ENCODE assay signal across 7 cellular contexts in the genomic region with DNA sequence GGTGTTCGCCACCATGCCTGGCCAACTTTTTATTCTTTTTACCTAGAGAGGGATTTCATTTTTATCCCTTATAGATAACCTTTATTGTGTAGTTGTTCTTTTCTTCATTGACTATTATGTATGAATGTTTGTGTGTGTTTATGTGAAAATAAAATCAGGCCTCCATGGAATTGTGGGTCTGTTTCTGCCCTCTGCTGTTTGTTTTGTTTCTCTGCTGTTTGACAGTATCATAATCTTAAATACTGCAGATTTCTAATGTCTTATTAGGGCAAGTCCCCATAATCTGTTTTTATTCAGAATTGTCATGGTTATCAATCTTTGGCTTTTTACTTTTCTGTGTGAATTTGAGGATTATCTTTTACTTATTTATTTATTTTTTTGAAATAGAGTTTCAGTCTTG. TPM values are rescaled to one million over a fixed set of nuclear protein-coding genes. Genes with fewer than 3 reads are reported as not detected.
A peak's percentile ranks its signal among the peaks of the same experiment; 100 is the strongest.
DNase-seq lines count a peak whose midpoint lies in the region; ATAC-seq, FAIRE-seq and TF ChIP-seq lines count a peak whose summit lies in the region.
"Not testable (repeated sequence)": the region's sequence is repeated elsewhere in the genome, so short reads cannot be mapped to it uniquely, and the experiment has no call there.

No MANE protein-coding gene starts in this region.

- TF ChIP-seq CTCF in CD4-positive, alpha-beta T cell (IDR thresholded peaks at IDR 0.05), result peak; percentile 26
- peak; percentile 33 for TF ChIP-seq CTCF in neural progenitor cell (IDR thresholded peaks at IDR 0.05)

- peaks cover 34% of the 10 kb centered on the region for H3K36me3 Mint-ChIP-seq in CD4-positive, alpha-beta T cell (ENCODE audit: low read depth)
- H3K36me3 Mint-ChIP-seq in neural progenitor cell, result not testable (repeated sequence)

- H3K27me3 ChIP-seq in CD4-positive, alpha-beta T cell (ENCODE audit: control insufficient read depth, insufficient read depth, low read length); GM23248 (replicated peaks; ENCODE audit: insufficient read depth); neural progenitor cell: not testable (repeated sequence)

- not testable (repeated sequence) for H3K9me3 Mint-ChIP-seq in CD4-positive, alpha-beta T cell; neural progenitor cell

- not testable (repeated sequence) for H3K4me1 Mint-ChIP-seq in CD4-positive, alpha-beta T cell (ENCODE audit: low read depth); neural progenitor cell

- not testable (repeated sequence) for H3K79me2 ChIP-seq in GM23248 (ENCODE audit: insufficient read depth); neural progenitor cell (ENCODE audit: low read depth)

- not testable (repeated sequence) for DNase-seq in CD4-positive, alpha-beta T cell; RCC 7860 (ENCODE audit: low spot score); left lobe of liver (ENCODE audit: low spot score); neural progenitor cell (ENCODE audit: low spot score)
- peak; percentile 3 for DNase-seq in GM23248
- DNase-seq in cerebellar cortex (ENCODE audit: low spot score), result peak; percentile 3
- peak; percentile 3 for DNase-seq in fibroblast of peridontal ligament (ENCODE audit: extremely low read depth)

- not testable (repeated sequence) for H3K27ac ChIP-seq in CD4-positive, alpha-beta T cell (ENCODE audit: low read depth, low read length); GM23248; neural progenitor cell

- H3K9me3 ChIP-seq in CD4-positive, alpha-beta T cell (ENCODE audit: control insufficient read depth, low read length); GM23248 (ENCODE audit: low read depth); neural progenitor cell (ENCODE audit: low read depth): not testable (repeated sequence)

- in situ Hi-C loops in GM23248 (cut with MboI), result not testable (repeated sequence)

- H3F3A ChIP-seq in GM23248 (ENCODE audit: insufficient read depth); neural progenitor cell (ENCODE audit: low read depth): not testable (repeated sequence)

- not testable (repeated sequence) for H2AFZ ChIP-seq in GM23248; neural progenitor cell (replicated peaks)

- not testable (repeated sequence) for H4K20me1 ChIP-seq in GM23248 (ENCODE audit: insufficient read depth); neural progenitor cell (ENCODE audit: low read depth)

- H3K27me3 Mint-ChIP-seq in CD4-positive, alpha-beta T cell; neural progenitor cell (ENCODE audit: insufficient read depth, low read depth): not testable (repeated sequence)

- ATAC-seq in CD4-positive, alpha-beta T cell (ENCODE audit: poor library complexity), result peak; percentile 46
- ATAC-seq in left lobe of liver, result peak; percentile 61

- intact Hi-C loops in CD4-positive, alpha-beta T cell (cut with DNase I, micrococcal nuclease), result loop anchor here in 1 of 2 experiments (5.0 kb wide), 1 partner anchor 273 kb away; no protein-coding TSS in a partner anchor

- POLR2A ChIA-PET in CD4-positive, alpha-beta T cell (lab: Charles Lee), result not testable (repeated sequence)

- not testable (repeated sequence) for H3K4me3 ChIP-seq in GM23248, neural progenitor cell

- not testable (repeated sequence) for H3K9ac ChIP-seq in GM23248, neural progenitor cell

- WGBS in GM23248 (ENCODE audit: low coverage in 1 of 2, low lambda C conversion rate in 2 of 2, missing lambda C conversion rate in 2 of 2), 2 experiments, result 100% methylated on average over 1 of the region's 1 CpG

- H3K4me3 Mint-ChIP-seq in CD4-positive, alpha-beta T cell; neural progenitor cell: not testable (repeated sequence)

- H3K4me1 ChIP-seq in GM23248 (ENCODE audit: insufficient read depth); neural progenitor cell: not testable (repeated sequence)

- not testable (repeated sequence) for H3K36me3 ChIP-seq in GM23248 (ENCODE audit: low read depth); neural progenitor cell

- not testable (repeated sequence) for H3K4me2 ChIP-seq in GM23248 (ENCODE audit: unreplicated experiment); neural progenitor cell

- not testable (repeated sequence) for H3K27ac Mint-ChIP-seq in CD4-positive, alpha-beta T cell; neural progenitor cell

- not testable (repeated sequence) for H3K9me2 ChIP-seq in GM23248 (ENCODE audit: insufficient read depth)

- CTCF ChIA-PET in CD4-positive, alpha-beta T cell (lab: Charles Lee), result not testable (repeated sequence)

- peak; percentile 60 for FAIRE-seq in RCC 7860 (lab: Jason Lieb, UNC)

RNA-seq across cellular contexts. Expression of gene WASHC2C, which starts 7.8 kb away (rescaled TPM):
- total RNA-seq in CD4-positive, alpha-beta T cell, result 10 to 100 TPM; 62.9 to 69.3 TPM
- 22.4 and 31.7 TPM in 2 replicates for total RNA-seq in GM23248 (2014; rRNA removed; shearing (Covaris generic))
- polyA plus RNA-seq in GM23248 (2016; fragmentation: Nextera tagmentation; extraction: Ambion mirVana), result 21.9 and 23.1 TPM in 2 replicates
- total RNA-seq in left lobe of liver (12.1 TPM), neural progenitor cell (ENCODE audit: low replicate concordance) (24.6 and 33.0 TPM in 2 replicates)
